8 cellular contexts compared by ENCODE assay signal in the genomic region with DNA sequence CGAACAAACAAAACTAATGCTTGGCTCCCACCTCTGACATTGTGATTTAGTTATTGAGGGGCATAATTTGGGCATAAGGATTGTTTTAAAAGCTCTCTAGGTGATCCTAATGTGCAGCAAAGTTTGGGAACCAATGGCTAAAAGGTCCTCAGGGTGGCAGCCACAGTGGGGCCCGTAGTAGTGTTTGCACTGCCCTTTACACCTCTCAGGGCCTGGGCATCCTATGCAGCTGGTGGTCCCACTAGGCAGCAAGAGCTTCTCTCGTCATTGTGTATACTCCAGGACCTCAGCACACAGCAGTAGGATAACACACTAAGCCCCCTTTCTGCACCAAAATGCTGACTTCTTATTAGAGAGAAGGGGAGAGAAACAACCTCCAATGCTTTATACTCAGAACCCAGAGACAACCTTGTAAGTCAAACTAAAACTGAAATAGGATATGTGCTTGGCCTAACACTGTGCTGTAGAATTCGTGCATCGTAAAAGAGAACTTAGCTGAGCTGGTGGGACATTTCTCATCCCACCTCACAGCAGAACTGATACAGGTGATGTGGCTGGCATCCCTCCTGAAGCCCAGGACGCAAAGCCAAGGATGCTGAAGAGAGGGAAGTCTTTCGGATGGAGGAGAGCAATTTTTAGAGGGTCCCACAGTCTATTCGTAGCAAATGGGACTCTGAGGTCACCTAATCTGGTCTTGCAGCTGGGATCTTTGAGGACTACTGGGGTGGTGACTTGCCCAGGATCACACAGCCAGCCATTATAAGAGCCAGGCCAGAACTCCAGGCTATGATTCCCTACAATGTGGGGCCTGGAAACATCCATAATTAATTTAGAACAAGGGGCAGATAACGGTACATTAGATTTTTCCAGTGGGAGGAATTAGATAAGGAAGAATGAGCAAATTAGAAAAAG. TPM values are rescaled to one million over a fixed set of nuclear protein-coding genes. Genes with fewer than 3 reads are reported as not detected.
DNase-seq lines count a peak whose midpoint lies in the region; TF ChIP-seq lines count a peak whose summit lies in the region.

No MANE protein-coding gene starts in this region.

- peaks cover 19% of the 10 kb centered on the region for H3K79me2 ChIP-seq in PC-9 (ENCODE audit: low read depth)

- TF ChIP-seq POLR2A in prostate gland (IDR thresholded peaks at IDR 0.05), result no peak

- H3K27me3 ChIP-seq in PC-9 (ENCODE audit: insufficient read depth, low read depth), result no peaks in the 10 kb centered on the region
- H3K27me3 ChIP-seq in prostate gland (replicated peaks; ENCODE audit: insufficient read depth), result no peaks in the 10 kb centered on the region

- H4K20me1 ChIP-seq in PC-9 (ENCODE audit: insufficient read depth), result no peaks in the 10 kb centered on the region; the same call in 1 of the 2 replicates

- H3K4me3 ChIP-seq in PC-9, result peak overlapping the region; percentile 79
- H3K4me3 ChIP-seq in epithelial cell of esophagus (ENCODE audit: low read length), result peak overlapping the region; percentile 89
- peak overlapping the region; percentile 56 for H3K4me3 ChIP-seq in prostate gland

- H3K36me3 ChIP-seq in PC-9 (ENCODE audit: low read depth) (peaks cover 8% of the 10 kb centered on the region; the same call in 1 of the 2 replicates), prostate gland (no peaks in the 10 kb centered on the region)

- H3K36me3 Mint-ChIP-seq in activated naive CD4-positive, alpha-beta T cell treated with anti-CD3 and anti-CD28 coated beads, Interleukin-2, amount 10 ng/mL, durations not matched to agents 7 days and 5 days, result peaks cover 40% of the 10 kb centered on the region

- intact Hi-C loops in PC-9 (cut with micrococcal nuclease; ENCODE audit: unreplicated experiment) (loop anchor here (1.0 to 2.0 kb wide), 2 partner anchors 22 to 61 kb away; no protein-coding TSS in a partner anchor), prostate gland (cut with DNase I) (loop anchor here (5.0 kb wide), 1 partner anchor 89 kb away; the partner anchor contains the start of gene RHOBTB3)

- WGBS in prostate gland, result 39% methylated on average over 9 of the region's 9 CpGs

- peak overlapping the region; percentile 96 for H3K4me3 Mint-ChIP-seq in activated naive CD4-positive, alpha-beta T cell treated with anti-CD3 and anti-CD28 coated beads, Interleukin-2, amount 10 ng/mL, durations not matched to agents 7 days and 5 days

- BruUV-seq in PC-9 (replicated peaks; lab: Mats Ljungman, UMichigan), result TSS peak; percentile 29

- peak overlapping the region; percentile 98; the same call in 1 of the 2 replicates for H3K27ac ChIP-seq in PC-9
- H3K27ac ChIP-seq in prostate gland, result peak overlapping the region; percentile 76 to 82

- H3K4me1 ChIP-seq in PC-9 (replicated peaks; ENCODE audit: insufficient read depth) (peaks cover 32% of the 10 kb centered on the region), prostate gland (replicated peaks) (peaks cover 3% of the 10 kb centered on the region)

- CTCF ChIA-PET in activated naive CD4-positive, alpha-beta T cell treated with anti-CD3 and anti-CD28 coated beads, Interleukin-2, amount 10 ng/mL, durations not matched to agents 7 days and 5 days (lab: Charles Lee), result interaction anchor here (0.6 to 6.0 kb wide), 13 partner anchors 9 to 515 kb away, joined by 3 to 29 read pairs (median 5); no protein-coding TSS in a partner anchor
- CTCF ChIA-PET in PC-9 (lab: Charles Lee), result no interaction called here

- H3K9me3 ChIP-seq in PC-9 (ENCODE audit: insufficient read depth, low read depth), result no peaks in the 10 kb centered on the region
- H3K9me3 ChIP-seq in prostate gland, result no peaks in the 10 kb centered on the region

- H3K27ac Mint-ChIP-seq in activated naive CD4-positive, alpha-beta T cell treated with anti-CD3 and anti-CD28 coated beads, Interleukin-2, amount 10 ng/mL, durations not matched to agents 7 days and 5 days, result peak overlapping the region; percentile 97

- H3K9me2 ChIP-seq in PC-9 (ENCODE audit: insufficient read depth), result no peaks in the 10 kb centered on the region

- peak overlapping the region; percentile 76 for H3K4me2 ChIP-seq in PC-9

- H2AFZ ChIP-seq in PC-9, result peak overlapping the region; percentile 83; the same call in 1 of the 2 replicates

- no peaks in the 10 kb centered on the region for H3K9me3 Mint-ChIP-seq in activated naive CD4-positive, alpha-beta T cell treated with anti-CD3 and anti-CD28 coated beads, Interleukin-2, amount 10 ng/mL, durations not matched to agents 7 days and 5 days

- TF ChIP-seq CTCF in PC-9 (conservative IDR thresholded peaks at IDR 0.05) (no peak), epithelial cell of esophagus (IDR thresholded peaks at IDR 0.05; ENCODE audit: insufficient read depth, low read depth, low read length, missing control alignments) (no peak), prostate gland (IDR thresholded peaks at IDR 0.05) (no peak)

- POLR2A ChIA-PET in PC-9 (lab: Charles Lee; ENCODE audit: unreplicated experiment), result interaction anchor here (0.7 kb wide), 1 partner anchor 109 kb away, joined by 7 read pairs; no protein-coding TSS in a partner anchor

- DNase-seq in activated naive CD4-positive, alpha-beta T cell treated with anti-CD3 and anti-CD28 coated beads, Interleukin-2, amount 10 ng/mL, durations not matched to agents 7 days and 5 days, result no peak
- DNase-seq in activated naive CD4-positive, alpha-beta T cell treated with anti-CD3 and anti-CD28 coated beads, Interleukin-2, amount 50 U/mL, for 16 hours, result no peak
- DNase-seq in PC-9, result no peak
- no peak for DNase-seq in epithelial cell of esophagus (ENCODE audit: low read depth)
- no peak for DNase-seq in prostate gland (ENCODE audit: low spot score)
- DNase-seq in mucosa of gallbladder (ENCODE audit: low spot score), result no peak
- DNase-seq in NCI-H510A (lab: John Stamatoyannopoulos, UW), result no peak
- no peak for DNase-seq in NCI-H187 treated with DMSO at 0.1 percent for 48 hours (lab: John Stamatoyannopoulos, UW)

- H3F3A ChIP-seq in PC-9 (ENCODE audit: insufficient read depth, low read depth), result peaks cover 32% of the 10 kb centered on the region; the same call in 1 of the 2 replicates

- no peaks in the 10 kb centered on the region for H3K27me3 Mint-ChIP-seq in activated naive CD4-positive, alpha-beta T cell treated with anti-CD3 and anti-CD28 coated beads, Interleukin-2, amount 10 ng/mL, durations not matched to agents 7 days and 5 days

- H3K4me1 Mint-ChIP-seq in activated naive CD4-positive, alpha-beta T cell treated with anti-CD3 and anti-CD28 coated beads, Interleukin-2, amount 10 ng/mL, durations not matched to agents 7 days and 5 days, result peaks cover 79% of the 10 kb centered on the region

RNA-seq across cellular contexts. Expression of gene GLRX, which starts 1.2 kb away (rescaled TPM):
- total RNA-seq in PC-9 (2021) (23.0 and 25.5 TPM in 2 replicates), prostate gland (10 to 100 TPM; 16.6 to 34.8 TPM), mucosa of gallbladder (64.4 TPM)
